Comparison of ENCODE assay signal across 31 cellular contexts in genomic region chr15:66928784-66929183, GRCh38.
"Had no signal": no experiment of that assay in that cellular context is flagged by ENCODE, and none has a peak within 500 bp of the region (broad histone marks: within the 10 kb centered on the region; RNA-seq: fewer than 3 reads in every experiment).

No MANE protein-coding gene starts in this region.

- H3K27me3 ChIP-seq: brain microvascular endothelial cell, esophagus muscularis mucosa, foreskin keratinocyte, gastrocnemius medialis, heart left ventricle had no signal

- H3K4me3 ChIP-seq: esophagus muscularis mucosa, gastrocnemius medialis, heart left ventricle had no signal

- H3K9me3 ChIP-seq: esophagus muscularis mucosa, gastrocnemius medialis had no signal

- ATAC-seq: activated CD4-positive, CD25-positive, alpha-beta regulatory T cell treated with anti-CD3 and anti-CD28 coated beads, Interleukin-2, amount 50 U/mL, for 24 hours; activated CD8-positive, alpha-beta T cell treated with anti-CD3 and anti-CD28 coated beads for 36 hours; activated naive CD4-positive, alpha-beta T cell treated with anti-CD3 and anti-CD28 coated beads, Interleukin-2, amount 50 U/mL, for 72 hours; activated T-cell treated with anti-CD3 and anti-CD28 coated beads, Interleukin-2, amount 50 U/mL, for 4 hours; activated T-helper 17 cell treated with anti-CD3 and anti-CD28 coated beads, Interleukin-2, amount 50 U/mL, for 72 hours; foreskin keratinocyte; gastrocnemius medialis; heart left ventricle; T-cell had no signal

- H3K36me3 ChIP-seq: brain microvascular endothelial cell, esophagus muscularis mucosa, gastrocnemius medialis, heart left ventricle, WERI-Rb-1 had no signal

- H3K27ac ChIP-seq: brain microvascular endothelial cell, esophagus muscularis mucosa, foreskin keratinocyte, WERI-Rb-1 had no signal

- DNase-seq: activated B cell treated with CpG ODN at 0.5 μM for 24 hours; activated CD4-positive, alpha-beta T cell treated with anti-CD3 and anti-CD28 coated beads for 48 hours; activated CD4-positive, alpha-beta T cell treated with anti-CD3 and anti-CD28 coated beads, Interleukin-2, amount 50 U/mL, for 1 hour; activated CD4-positive, alpha-beta T cell treated with anti-CD3 and anti-CD28 coated beads, Interleukin-2, amount 50 U/mL, for 48 hours; activated CD8-positive, alpha-beta memory T cell treated with anti-CD3 and anti-CD28 coated beads for 24 hours; activated CD8-positive, alpha-beta T cell treated with anti-CD3 and anti-CD28 coated beads for 36 hours; activated effector memory CD4-positive, alpha-beta T cell treated with Interleukin-2 at 50 U/mL for 16 hours; activated gamma-delta T cell treated with Interleukin-2 at 50 U/mL for 16 hours; activated naive CD4-positive, alpha-beta T cell treated with Interleukin-2 at 50 U/mL for 16 hours; activated naive CD8-positive, alpha-beta T cell treated with anti-CD3 and anti-CD28 coated beads, Interleukin-2, amount 10 ng/mL, durations not matched to agents 7 days and 5 days; activated T-cell treated with anti-CD3 and anti-CD28 coated beads, Interleukin-2, amount 50 U/mL, for 4 hours; brain microvascular endothelial cell; cortex of kidney; effector CD8-positive, alpha-beta T cell; erythroblast; foreskin keratinocyte; gastrocnemius medialis; glutamatergic neuron; heart left ventricle; T-cell; T-helper 9 cell; WERI-Rb-1 had no signal

- H3K9me3 Mint-ChIP-seq: activated B cell treated with CpG ODN at 0.5 μM for 24 hours; activated CD8-positive, alpha-beta T cell treated with anti-CD3 and anti-CD28 coated beads for 36 hours; activated T-cell treated with anti-CD3 and anti-CD28 coated beads, Interleukin-2, amount 50 U/mL, for 4 hours; central memory CD8-positive, alpha-beta T cell; T-cell had no signal

- H3K36me3 Mint-ChIP-seq: activated naive CD8-positive, alpha-beta T cell treated with anti-CD3 and anti-CD28 coated beads, Interleukin-2, amount 10 ng/mL, durations not matched to agents 7 days and 5 days; T-cell had no signal

- H3K4me1 Mint-ChIP-seq: activated B cell treated with CpG ODN at 0.5 μM for 24 hours; activated naive CD8-positive, alpha-beta T cell treated with anti-CD3 and anti-CD28 coated beads, Interleukin-2, amount 10 ng/mL, durations not matched to agents 7 days and 5 days; activated T-helper 17 cell treated with anti-CD3 and anti-CD28 coated beads, Interleukin-2, amount 50 U/mL, for 72 hours; central memory CD8-positive, alpha-beta T cell; T-cell had no signal

- H3K4me3 Mint-ChIP-seq: activated B cell treated with CpG ODN at 0.5 μM for 24 hours; activated CD8-positive, alpha-beta T cell treated with anti-CD3 and anti-CD28 coated beads for 36 hours; activated naive CD8-positive, alpha-beta T cell treated with anti-CD3 and anti-CD28 coated beads, Interleukin-2, amount 10 ng/mL, durations not matched to agents 7 days and 5 days; activated T-cell treated with anti-CD3 and anti-CD28 coated beads, Interleukin-2, amount 50 U/mL, for 4 hours; activated T-helper 17 cell treated with anti-CD3 and anti-CD28 coated beads, Interleukin-2, amount 50 U/mL, for 72 hours; central memory CD8-positive, alpha-beta T cell; T-cell; T-helper 1 cell treated with Interleukin-12 subunit alpha and Interleukin-12 subunit beta and Interleukin-4 antibody, amounts not matched to agents 30 μg/mL and 1 μg/mL, for 36 hours had no signal

- FAIRE-seq: astrocyte, bronchial epithelial cell, colon had no signal

- H3K27ac Mint-ChIP-seq: activated B cell treated with CpG ODN at 0.5 μM for 24 hours; activated CD8-positive, alpha-beta T cell treated with anti-CD3 and anti-CD28 coated beads for 36 hours; activated naive CD4-positive, alpha-beta T cell treated with anti-CD3 and anti-CD28 coated beads, Interleukin-2, amount 50 U/mL, for 72 hours; activated naive CD8-positive, alpha-beta T cell treated with anti-CD3 and anti-CD28 coated beads, Interleukin-2, amount 10 ng/mL, durations not matched to agents 7 days and 5 days; activated T-helper 17 cell treated with anti-CD3 and anti-CD28 coated beads, Interleukin-2, amount 50 U/mL, for 72 hours; T-cell; T-helper 1 cell treated with Interleukin-12 subunit alpha and Interleukin-12 subunit beta and Interleukin-4 antibody, amounts not matched to agents 30 μg/mL and 1 μg/mL, for 36 hours had no signal
